Comparison of ENCODE assay signal across 9 cellular contexts in genomic region chr14:80202888-80203562, GRCh38. TPM values are rescaled to one million over a fixed set of nuclear protein-coding genes. Genes with fewer than 3 reads are reported as not detected.
A peak's percentile ranks its signal among the peaks of the same experiment; 100 is the strongest.
DNase-seq lines count a peak whose midpoint lies in the region; ATAC-seq and TF ChIP-seq lines count a peak whose summit lies in the region.
"Had no signal": no experiment of that assay in that cellular context is flagged by ENCODE, and none has a peak within 500 bp of the region (broad histone marks: within the 10 kb centered on the region; RNA-seq: fewer than 3 reads in every experiment).

No MANE protein-coding gene starts in this region.

- no peaks in the 10 kb centered on the region for H3K4me1 ChIP-seq in mesendoderm (ENCODE audit: control insufficient read depth, low read depth, low read length)
- no peaks in the 10 kb centered on the region for H3K4me1 ChIP-seq in uterus
- H3K4me1 ChIP-seq: esophagus muscularis mucosa, right atrium auricular region had no signal

- no peaks in the 10 kb centered on the region for H3K27me3 ChIP-seq in mesendoderm (ENCODE audit: insufficient read depth, low read length, poor library complexity)
- no peaks in the 10 kb centered on the region for H3K27me3 ChIP-seq in uterus
- H3K27me3 ChIP-seq: esophagus muscularis mucosa, right atrium auricular region had no signal

- H3K4me1 Mint-ChIP-seq in natural killer cell, result no peaks in the 10 kb centered on the region

- no peak overlapping the region for H3K4me3 ChIP-seq in mesendoderm (ENCODE audit: low read length)
- H3K4me3 ChIP-seq in uterus, result no peak overlapping the region
- H3K4me3 ChIP-seq: esophagus muscularis mucosa, right atrium auricular region had no signal

- H2BK5ac ChIP-seq in mesendoderm (ENCODE audit: low read length), result no peak overlapping the region

- no peaks in the 10 kb centered on the region for H3K9me3 ChIP-seq in uterus
- H3K9me3 ChIP-seq: esophagus muscularis mucosa, right atrium auricular region had no signal

- H3K4me3 Mint-ChIP-seq in natural killer cell, result no peak overlapping the region

- H3K27me3 Mint-ChIP-seq in natural killer cell (ENCODE audit: low read depth in 2 of 2), result no peaks in the 10 kb centered on the region

- no peaks in the 10 kb centered on the region for H3K36me3 Mint-ChIP-seq in natural killer cell

- no peak for TF ChIP-seq POLR2A in uterus (IDR thresholded peaks at IDR 0.05)

- H2BK120ac ChIP-seq in mesendoderm (ENCODE audit: low read depth, low read length), result no peak overlapping the region

- TF ChIP-seq CTCF in VCaP (conservative IDR thresholded peaks at IDR 0.05) (peak; percentile 19; the same call in 1 of the 2 replicates), uterus (IDR thresholded peaks at IDR 0.05) (no peak), natural killer cell (IDR thresholded peaks at IDR 0.05) (no peak)

- H3K56ac ChIP-seq in mesendoderm (ENCODE audit: low read length), result no peak overlapping the region

- H3K9me3 Mint-ChIP-seq in natural killer cell, result peaks cover 6 to 7% of the 10 kb centered on the region in 2 donors

- H3K79me1 ChIP-seq in mesendoderm (ENCODE audit: low read length), result no peaks in the 10 kb centered on the region

- H3K79me2 ChIP-seq in mesendoderm (ENCODE audit: control insufficient read depth, insufficient read depth, low read length), result no peaks in the 10 kb centered on the region

- no peak overlapping the region for H3K4ac ChIP-seq in mesendoderm (ENCODE audit: low read depth, low read length)

- no peaks in the 10 kb centered on the region for H3K36me3 ChIP-seq in mesendoderm (ENCODE audit: control insufficient read depth, insufficient read depth, low read length)
- no peaks in the 10 kb centered on the region for H3K36me3 ChIP-seq in uterus
- H3K36me3 ChIP-seq: esophagus muscularis mucosa, right atrium auricular region had no signal

- H3K9ac ChIP-seq in mesendoderm (ENCODE audit: low read length), result no peak overlapping the region

- H4K5ac ChIP-seq in mesendoderm (ENCODE audit: low read length), result no peak overlapping the region

- H3K4me2 ChIP-seq in mesendoderm (ENCODE audit: low read length), result no peak overlapping the region

- WGBS in mesendoderm (ENCODE audit: extremely low coverage, insufficient coverage, low lambda C conversion rate), result no CpG with 5 or more reads among the region's 9 CpGs

- H3K27ac Mint-ChIP-seq in natural killer cell, result no peak overlapping the region

- intact Hi-C loops in uterus (cut with DNase I; ENCODE audit: low total_unique reads) (no loop called here), natural killer cell (cut with micrococcal nuclease) (no loop called here)

- ATAC-seq in HG02798 (IDR thresholded peaks at IDR 0.05; ENCODE audit: poor library complexity, unreplicated experiment) (no peak), natural killer cell (no peak)

- no peak overlapping the region for H3K27ac ChIP-seq in VCaP
- no peak overlapping the region for H3K27ac ChIP-seq in mesendoderm (ENCODE audit: low read depth, low read length)
- H3K27ac ChIP-seq in uterus, result no peak overlapping the region
- H3K27ac ChIP-seq: esophagus muscularis mucosa, right atrium auricular region had no signal

- CTCF ChIA-PET in HEK293T (lab: Yijun Ruan, JAX), result interaction anchor here (1.4 kb wide), 1 partner anchor 147 kb away, joined by 4 read pairs; no protein-coding TSS in a partner anchor

- DNase-seq in ELR (ENCODE audit: low read depth) (peak; percentile 25), HEK293T (ENCODE audit: extremely low spot score) (peak; percentile 53), mesendoderm (peak; percentile 77), uterus (no peak), natural killer cell (no peak)

- H2AK5ac ChIP-seq in mesendoderm (ENCODE audit: low read length), result no peak overlapping the region

- no peak overlapping the region for H3K18ac ChIP-seq in mesendoderm (ENCODE audit: low read length)

- H4K8ac ChIP-seq in mesendoderm (ENCODE audit: low read depth, low read length), result no peak overlapping the region

- no peak overlapping the region for H3K23ac ChIP-seq in mesendoderm (ENCODE audit: low read length)

- POLR2A ChIA-PET in HEK293T (lab: Yijun Ruan, JAX), result no interaction called here

- no peak overlapping the region for H2BK15ac ChIP-seq in mesendoderm (replicated peaks; ENCODE audit: low read depth)

TF ChIP-seq in HEK293T, 16 proteins besides CTCF, POLR2A, EP300 and RAD21:
- TF ChIP-seq LEF1 (IDR thresholded peaks at IDR 0.05; ENCODE audit: borderline replicate concordance) (no peak), FOXK2 (IDR thresholded peaks at IDR 0.05) (no peak), L3MBTL2 (conservative IDR thresholded peaks at IDR 0.05) (no peak), FOXA1 (IDR thresholded peaks at IDR 0.05) (no peak), HDGF (IDR thresholded peaks at IDR 0.05; ENCODE audit: borderline replicate concordance) (no peak), PKNOX1 (IDR thresholded peaks at IDR 0.05) (no peak), CTBP1 (IDR thresholded peaks at IDR 0.05; ENCODE audit: borderline replicate concordance) (no peak), FOXM1 (IDR thresholded peaks at IDR 0.05; ENCODE audit: borderline replicate concordance) (no peak), BHLHE40 (IDR thresholded peaks at IDR 0.05; ENCODE audit: borderline replicate concordance) (no peak), NFRKB (IDR thresholded peaks at IDR 0.05) (no peak), TARDBP (IDR thresholded peaks at IDR 0.05) (no peak), ZNF384 (IDR thresholded peaks at IDR 0.05) (no peak), ARNT (IDR thresholded peaks at IDR 0.05) (no peak), ELF4 (IDR thresholded peaks at IDR 0.05) (no peak), SP1 (IDR thresholded peaks at IDR 0.05) (no peak), SUZ12 (IDR thresholded peaks at IDR 0.05) (no peak)

RNA-seq across cellular contexts. Expression of gene DIO2, which starts 8.3 kb away (rescaled TPM):
- polyA plus RNA-seq in mesendoderm (2013, experiment 1 of 2), result 1.7 TPM
- 1.1 TPM for polyA plus RNA-seq in mesendoderm (2013, experiment 2 of 2)
- total RNA-seq in uterus (1 to 10 TPM in 2 of 4 donors, under 1 TPM in 1, not detected in 1; 0.15 to 6.2 (median 1.8) TPM), natural killer cell (not detected)

Comparison
In these comparisons a context has a peak if more than half of its experiments do, and no peak if none do; other contexts are left out.
1. DNase-seq: peak in ELR (single experiment), HEK293T (single experiment) and mesendoderm (single experiment); none in uterus (0 of 2) and natural killer cell (single experiment).